In genomic region chr12:40233741-40234367, GRCh38 we compare ENCODE assay signal across 1 cellular context.
TF ChIP-seq lines count a peak whose summit lies in the region.

No MANE protein-coding gene starts in this region.

TF ChIP-seq in HepG2, 621 proteins besides CTCF, POLR2A, EP300 and RAD21:
- TF ChIP-seq PRDM4 (CRISPR knock-in tag; IDR thresholded peaks at IDR 0.05; ENCODE audit: borderline replicate concordance) (no peak), ZNF703 (CRISPR knock-in tag; IDR thresholded peaks at IDR 0.05; ENCODE audit: borderline replicate concordance) (no peak), ZNF343 (CRISPR knock-in tag; IDR thresholded peaks at IDR 0.05) (no peak), RARG (CRISPR knock-in tag; IDR thresholded peaks at IDR 0.05; ENCODE audit: low read depth) (no peak), KMT2B (CRISPR knock-in tag; IDR thresholded peaks at IDR 0.05) (no peak), ZNF737 (CRISPR knock-in tag; IDR thresholded peaks at IDR 0.05; ENCODE audit: borderline replicate concordance) (no peak), ZNF441 (CRISPR knock-in tag; IDR thresholded peaks at IDR 0.05; ENCODE audit: borderline replicate concordance) (no peak), ARNTL (CRISPR knock-in tag; IDR thresholded peaks at IDR 0.05) (no peak), MED8 (CRISPR knock-in tag; IDR thresholded peaks at IDR 0.05; ENCODE audit: insufficient replicate concordance) (no peak)
- TF ChIP-seq, protein P1, sequence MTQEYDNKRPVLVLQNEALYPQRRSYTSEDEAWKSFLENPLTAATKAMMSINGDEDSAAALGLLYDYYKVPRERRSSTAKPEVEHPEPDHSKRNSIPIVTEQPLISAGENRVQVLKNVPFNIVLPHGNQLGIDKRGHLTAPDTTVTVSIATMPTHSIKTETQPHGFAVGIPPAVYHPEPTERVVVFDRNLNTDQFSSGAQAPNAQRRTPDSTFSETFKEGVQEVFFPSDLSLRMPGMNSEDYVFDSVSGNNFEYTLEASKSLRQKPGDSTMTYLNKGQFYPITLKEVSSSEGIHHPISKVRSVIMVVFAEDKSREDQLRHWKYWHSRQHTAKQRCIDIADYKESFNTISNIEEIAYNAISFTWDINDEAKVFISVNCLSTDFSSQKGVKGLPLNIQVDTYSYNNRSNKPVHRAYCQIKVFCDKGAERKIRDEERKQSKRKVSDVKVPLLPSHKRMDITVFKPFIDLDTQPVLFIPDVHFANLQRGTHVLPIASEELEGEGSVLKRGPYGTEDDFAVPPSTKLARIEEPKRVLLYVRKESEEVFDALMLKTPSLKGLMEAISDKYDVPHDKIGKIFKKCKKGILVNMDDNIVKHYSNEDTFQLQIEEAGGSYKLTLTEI (CRISPR knock-in tag; conservative IDR thresholded peaks at IDR 0.05) = no peak
